ENCODE assay signal across 24 cellular contexts in the genomic region with DNA sequence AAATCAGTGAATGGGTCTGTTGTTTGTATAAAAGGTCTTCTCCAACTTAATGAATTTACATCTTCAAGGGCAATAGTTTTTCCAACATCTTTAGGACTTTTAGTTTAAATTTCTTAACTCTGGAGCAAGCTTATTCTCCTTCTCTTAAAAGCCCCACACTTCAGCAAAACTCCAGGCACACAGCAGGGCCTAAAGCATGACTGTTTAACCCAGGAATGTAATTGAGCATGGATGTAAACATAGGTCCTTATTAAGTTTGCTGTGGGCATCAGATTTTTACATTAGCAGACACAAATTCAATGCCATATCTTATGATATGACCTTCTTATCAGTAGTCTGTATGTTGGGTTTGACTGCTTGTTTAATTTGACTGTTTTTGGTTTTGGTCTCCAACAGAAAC.
"Had no signal": no experiment of that assay in that cellular context is flagged by ENCODE, and none has a peak within 500 bp of the region (broad histone marks: within the 10 kb centered on the region; RNA-seq: fewer than 3 reads in every experiment).

No MANE protein-coding gene starts in this region.

- ATAC-seq: K562, Right ventricle myocardium inferior, SK-N-SH treated with all-trans-retinoic acid at 6 μM for 48 hours had no signal

- DNase-seq: Kasumi-1, MM.1S, NCI-H1092 treated with DMSO at 0.1 percent for 48 hours, NCI-H1436, NCI-H187, NCI-H2029, NCI-H2081 treated with DMSO at 0.1 percent for 48 hours, NCI-H2171, NCI-H226, NCI-H446, NCI-H510A, NCI-H524 treated with DMSO at 0.1 percent for 48 hours, NCI-H69, NCI-H774, OCI-M1, PC-9, Peyer's patch, SHP77 treated with DMSO at 0.1 percent for 48 hours, SJCRH30 had no signal

- H3K9me3 Mint-ChIP-seq: IgD-negative memory B cell had no signal

- H3K4me3 ChIP-seq: K562, PC-9, Peyer's patch, SJCRH30 had no signal

- H3K4me1 ChIP-seq: SJCRH30 had no signal

- H3K4me3 Mint-ChIP-seq: IgD-negative memory B cell had no signal

- H3K36me3 ChIP-seq: SJCRH30 had no signal

- H3K27ac ChIP-seq: KMS-11, PC-9, Peyer's patch, SJCRH30 had no signal

- H3K27me3 ChIP-seq: Peyer's patch had no signal

- H3K27ac Mint-ChIP-seq: IgD-negative memory B cell had no signal

- H2AFZ ChIP-seq: PC-9 had no signal

- H3K4me1 Mint-ChIP-seq: IgD-negative memory B cell had no signal

- H3K9ac ChIP-seq: KMS-11 had no signal

- H3K4me2 ChIP-seq: KMS-11, PC-9 had no signal

- H3K9me3 ChIP-seq: Peyer's patch, SJCRH30 had no signal
